Comparison of ENCODE assay signal across 32 cellular contexts in the genomic region with DNA sequence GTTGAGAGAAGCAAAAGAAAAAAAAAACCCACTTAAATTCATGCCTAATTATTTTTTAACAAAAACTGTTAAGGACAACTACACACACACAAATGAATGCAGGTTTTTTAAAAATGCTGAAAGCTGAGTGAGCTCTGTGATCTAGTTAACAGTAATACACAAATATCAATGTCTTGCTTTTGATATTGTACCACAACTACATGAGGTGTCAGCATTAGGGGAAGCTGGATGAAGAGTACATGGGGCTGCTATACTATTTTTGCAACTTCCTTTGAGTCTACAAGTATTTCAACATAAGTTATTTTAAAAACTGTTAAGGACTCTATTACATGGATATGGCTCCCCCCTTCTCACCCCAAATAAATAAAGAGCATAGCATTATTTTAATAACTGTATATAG.
"Had no signal": no experiment of that assay in that cellular context is flagged by ENCODE, and none has a peak within 500 bp of the region (broad histone marks: within the 10 kb centered on the region; RNA-seq: fewer than 3 reads in every experiment).

No MANE protein-coding gene starts in this region.

- H3K27ac Mint-ChIP-seq: activated B cell treated with CpG ODN at 0.5 μM for 24 hours; activated CD4-positive, alpha-beta memory T cell treated with anti-CD3 and anti-CD28 coated beads for 36 hours; activated naive CD8-positive, alpha-beta T cell treated with anti-CD3 and anti-CD28 coated beads for 36 hours; activated T-helper 1 cell treated with anti-CD3 and anti-CD28 coated beads, Interleukin-12 subunit alpha, Interleukin-12 subunit beta, Interleukin-2, Interleukin-4 antibody, amounts not matched to agents 30 ng/mL and 10 ng/mL and 1 ng/mL, durations not matched to agents 14 hours and 24 hours and 36 hours had no signal

- FAIRE-seq: TTC549 had no signal

- H3K4me3 Mint-ChIP-seq: activated B cell treated with CpG ODN at 0.5 μM for 24 hours; activated CD4-positive, alpha-beta memory T cell treated with anti-CD3 and anti-CD28 coated beads for 36 hours; activated naive CD8-positive, alpha-beta T cell treated with anti-CD3 and anti-CD28 coated beads for 36 hours; activated T-cell treated with anti-CD3 and anti-CD28 coated beads, Interleukin-2, amount 50 U/mL, for 4 hours; activated T-helper 1 cell treated with anti-CD3 and anti-CD28 coated beads, Interleukin-12 subunit alpha, Interleukin-12 subunit beta, Interleukin-2, Interleukin-4 antibody, amounts not matched to agents 30 ng/mL and 10 ng/mL and 1 ng/mL, durations not matched to agents 14 hours and 24 hours and 36 hours; central memory CD8-positive, alpha-beta T cell had no signal

- H3K27ac ChIP-seq: brain microvascular endothelial cell, cardiac muscle cell, colonic mucosa, VCaP had no signal

- H3K9me3 ChIP-seq: colonic mucosa had no signal

- DNase-seq: activated B cell treated with CpG ODN at 0.5 μM for 24 hours; activated CD4-positive, alpha-beta memory T cell treated with anti-CD3 and anti-CD28 coated beads for 36 hours; activated CD4-positive, alpha-beta T cell treated with anti-CD3 and anti-CD28 coated beads for 4 hours; activated CD4-positive, alpha-beta T cell treated with anti-CD3 and anti-CD28 coated beads, Interleukin-2, amount 50 U/mL, for 1 hour; activated CD4-positive, CD25-positive, alpha-beta regulatory T cell treated with anti-CD3 and anti-CD28 coated beads, Interleukin-2, amount 50 U/mL, for 72 hours; activated CD8-positive, alpha-beta memory T cell treated with anti-CD3 and anti-CD28 coated beads, Interleukin-2, amount 50 U/mL, for 4 hours; activated gamma-delta T cell treated with Interleukin-2 at 50 U/mL for 16 hours; activated naive CD4-positive, alpha-beta T cell treated with anti-CD3 and anti-CD28 coated beads, Interleukin-2, amount 50 U/mL, for 16 hours; activated naive CD8-positive, alpha-beta T cell treated with anti-CD3 and anti-CD28 coated beads for 36 hours; activated T-cell treated with anti-CD3 and anti-CD28 coated beads for 4 hours; activated T-cell treated with anti-CD3 and anti-CD28 coated beads, Interleukin-2, amount 50 U/mL, for 4 hours; aorta; brain microvascular endothelial cell; colonic mucosa; NCI-H1092 treated with DMSO at 0.1 percent for 48 hours; NCI-H1417; NCI-H146; NCI-H187; NCI-H2029 treated with DMSO at 0.1 percent for 48 hours; NCI-H2107; NCI-H2171; NCI-H510A; NCI-H526; NCI-H748 treated with DMSO at 0.1 percent for 48 hours; NK-92 treated with Interleukin-12 subunit alpha and Interleukin-12 subunit beta, amount 100 ng/mL, for 24 hours; Right ventricle myocardium superior; T1000 had no signal

- H3K27me3 ChIP-seq: brain microvascular endothelial cell, cardiac muscle cell, colonic mucosa had no signal

- H3K4me1 ChIP-seq: colonic mucosa had no signal

- ATAC-seq: activated T-cell treated with anti-CD3 and anti-CD28 coated beads, Interleukin-2, amount 50 U/mL, for 4 hours had no signal

- H3K27me3 Mint-ChIP-seq: activated B cell treated with CpG ODN at 0.5 μM for 24 hours; activated CD4-positive, alpha-beta memory T cell treated with anti-CD3 and anti-CD28 coated beads for 36 hours; activated naive CD8-positive, alpha-beta T cell treated with anti-CD3 and anti-CD28 coated beads for 36 hours; central memory CD8-positive, alpha-beta T cell had no signal

- H3K9me3 Mint-ChIP-seq: activated B cell treated with CpG ODN at 0.5 μM for 24 hours; activated CD4-positive, alpha-beta memory T cell treated with anti-CD3 and anti-CD28 coated beads for 36 hours; activated T-helper 1 cell treated with anti-CD3 and anti-CD28 coated beads, Interleukin-12 subunit alpha, Interleukin-12 subunit beta, Interleukin-2, Interleukin-4 antibody, amounts not matched to agents 30 ng/mL and 10 ng/mL and 1 ng/mL, durations not matched to agents 14 hours and 24 hours and 36 hours; central memory CD8-positive, alpha-beta T cell had no signal

- H3K4me3 ChIP-seq: cardiac muscle cell, colonic mucosa had no signal
